Comparison of ENCODE assay signal across 23 cellular contexts in genomic region chr16:11722468-11722808, GRCh38. TPM values are rescaled to one million over a fixed set of nuclear protein-coding genes. Genes with fewer than 3 reads are reported as not detected.
DNase-seq lines count a peak whose midpoint lies in the region; ATAC-seq and TF ChIP-seq lines count a peak whose summit lies in the region.
"Had no signal": no experiment of that assay in that cellular context is flagged by ENCODE, and none has a peak within 500 bp of the region (broad histone marks: within the 10 kb centered on the region; RNA-seq: fewer than 3 reads in every experiment).

No MANE protein-coding gene starts in this region.

- CTCF ChIA-PET in activated CD4-positive, alpha-beta T cell treated with anti-CD3 and anti-CD28 coated beads, Interleukin-2, amount 10 ng/mL, durations not matched to agents 7 days and 5 days (lab: Charles Lee), result interaction anchor here (0.6 kb wide), 1 partner anchor 455 kb away, joined by 3 read pairs; no protein-coding TSS in a partner anchor

- no peak overlapping the region for H3K4me3 Mint-ChIP-seq in activated CD4-positive, alpha-beta T cell treated with anti-CD3 and anti-CD28 coated beads, Interleukin-2, amount 10 ng/mL, durations not matched to agents 7 days and 5 days
- H3K4me3 Mint-ChIP-seq in stimulated activated memory B cell treated with anti-CD40 and anti-IgM and Interleukin-4, amounts not matched to agents 10 μg/mL and 1 μg/mL and 100 μg/mL, for 72 hours, result no peak overlapping the region
- H3K4me3 Mint-ChIP-seq: mesothelial cell of epicardium; neural progenitor cell; stimulated activated naive B cell treated with anti-CD40 and anti-IgM and Interleukin-4, amounts not matched to agents 10 μg/mL and 1 μg/mL and 100 μg/mL, for 72 hours had no signal

- H4K20me1 ChIP-seq in MM.1S (ENCODE audit: insufficient read depth, low read length), result 0 out of 2 replicates have a peak, but pooled peaks cover 10% of the 10 kb centered on the region

- no peaks in the 10 kb centered on the region for H3K9me3 Mint-ChIP-seq in activated CD4-positive, alpha-beta T cell treated with anti-CD3 and anti-CD28 coated beads, Interleukin-2, amount 10 ng/mL, durations not matched to agents 7 days and 5 days
- H3K9me3 Mint-ChIP-seq in stimulated activated memory B cell treated with anti-CD40 and anti-IgM and Interleukin-4, amounts not matched to agents 10 μg/mL and 1 μg/mL and 100 μg/mL, for 72 hours, result no peaks in the 10 kb centered on the region
- H3K9me3 Mint-ChIP-seq: mesothelial cell of epicardium; neural progenitor cell; stimulated activated naive B cell treated with anti-CD40 and anti-IgM and Interleukin-4, amounts not matched to agents 10 μg/mL and 1 μg/mL and 100 μg/mL, for 72 hours had no signal

- no peaks in the 10 kb centered on the region for H3K27me3 Mint-ChIP-seq in activated CD4-positive, alpha-beta T cell treated with anti-CD3 and anti-CD28 coated beads, Interleukin-2, amount 10 ng/mL, durations not matched to agents 7 days and 5 days
- H3K27me3 Mint-ChIP-seq in stimulated activated memory B cell treated with anti-CD40 and anti-IgM and Interleukin-4, amounts not matched to agents 10 μg/mL and 1 μg/mL and 100 μg/mL, for 72 hours, result no peaks in the 10 kb centered on the region
- H3K27me3 Mint-ChIP-seq: stimulated activated naive B cell treated with anti-CD40 and anti-IgM and Interleukin-4, amounts not matched to agents 10 μg/mL and 1 μg/mL and 100 μg/mL, for 72 hours had no signal

- no peak overlapping the region for H3K9ac ChIP-seq in MM.1S (ENCODE audit: low read length)
- H3K9ac ChIP-seq: GM23248, neural progenitor cell had no signal

- H3K27ac ChIP-seq in MM.1S (ENCODE audit: low read length) (peak overlapping the region; percentile 96; the same call in 1 of the 2 replicates), left lung (peak overlapping the region; percentile 39 to 75), dorsolateral prefrontal cortex (no peak overlapping the region), Peyer's patch (no peak overlapping the region)
- H3K27ac ChIP-seq: GM23248, neural progenitor cell, prostate gland, testis had no signal

- POLR2A ChIA-PET in activated CD4-positive, alpha-beta T cell treated with anti-CD3 and anti-CD28 coated beads, Interleukin-2, amount 10 ng/mL, durations not matched to agents 7 days and 5 days (lab: Charles Lee), result no interaction called here

- peaks cover 97% of the 10 kb centered on the region for H3F3A ChIP-seq in MM.1S (ENCODE audit: insufficient read depth, low read length)

- DNase-seq in activated CD4-positive, alpha-beta T cell treated with anti-CD3 and anti-CD28 coated beads, Interleukin-2, amount 10 ng/mL, durations not matched to agents 7 days and 5 days, result no peak
- no peak for DNase-seq in activated CD4-positive, alpha-beta T cell treated with anti-CD3 and anti-CD28 coated beads, Interleukin-2, amount 50 U/mL, for 1 hour
- DNase-seq in MM.1S (no peak), left lung (no peak), dorsolateral prefrontal cortex (no peak), medulla oblongata (ENCODE audit: extremely low spot score) (no peak), Peyer's patch (no peak)
- DNase-seq: activated CD4-positive, alpha-beta T cell treated with anti-CD3 and anti-CD28 coated beads for 4 hours; activated gamma-delta T cell treated with Interleukin-2 at 50 U/mL for 16 hours; dermis blood vessel endothelial cell; GM23248; NCI-H1092 treated with DMSO at 0.1 percent for 48 hours; NCI-H1930; NCI-H345; NCI-H82; PC-3; SHP77 treated with DMSO at 0.1 percent for 48 hours; stimulated activated naive B cell treated with anti-CD40 and anti-IgM and Interleukin-4, amounts not matched to agents 10 μg/mL and 1 μg/mL and 100 μg/mL, for 72 hours; testis had no signal

- intact Hi-C loops in left lung (cut with DNase I) (no loop called here), dorsolateral prefrontal cortex (cut with DNase I) (no loop called here)

- H3K9me3 ChIP-seq in MM.1S (replicated peaks; ENCODE audit: insufficient read depth, low read length) (no peaks in the 10 kb centered on the region), left lung (no peaks in the 10 kb centered on the region), Peyer's patch (no peaks in the 10 kb centered on the region)
- H3K9me3 ChIP-seq: prostate gland, testis had no signal

- H3K27me3 ChIP-seq in MM.1S (replicated peaks; ENCODE audit: insufficient read depth, low read length) (no peaks in the 10 kb centered on the region), left lung (no peaks in the 10 kb centered on the region), dorsolateral prefrontal cortex (no peaks in the 10 kb centered on the region), Peyer's patch (no peaks in the 10 kb centered on the region)
- H3K27me3 ChIP-seq: neural progenitor cell, testis had no signal

- H3K4me3 ChIP-seq in MM.1S (ENCODE audit: low read length), result no peak overlapping the region
- no peak overlapping the region for H3K4me3 ChIP-seq in left lung
- no peak overlapping the region for H3K4me3 ChIP-seq in dorsolateral prefrontal cortex
- H3K4me3 ChIP-seq in Peyer's patch, result no peak overlapping the region
- H3K4me3 ChIP-seq: GM23248, neural progenitor cell, prostate gland, testis had no signal

- peaks cover 36% of the 10 kb centered on the region for H3K36me3 Mint-ChIP-seq in activated CD4-positive, alpha-beta T cell treated with anti-CD3 and anti-CD28 coated beads, Interleukin-2, amount 10 ng/mL, durations not matched to agents 7 days and 5 days (ENCODE audit: low read depth)
- peaks cover 46% of the 10 kb centered on the region for H3K36me3 Mint-ChIP-seq in stimulated activated memory B cell treated with anti-CD40 and anti-IgM and Interleukin-4, amounts not matched to agents 10 μg/mL and 1 μg/mL and 100 μg/mL, for 72 hours

- TF ChIP-seq CTCF in MM.1S (IDR thresholded peaks at IDR 0.05; ENCODE audit: low read length) (no peak), left lung (IDR thresholded peaks at IDR 0.05) (no peak), dorsolateral prefrontal cortex (IDR thresholded peaks at IDR 0.05 in 54 of 56, conservative IDR thresholded peaks at IDR 0.05 in 2 of 56; ENCODE audit: low read depth in 1 of 56, partially characterized antibody in 56 of 56) (no peak), Peyer's patch (IDR thresholded peaks at IDR 0.05) (no peak)

- peaks cover 32% of the 10 kb centered on the region for H3K36me3 ChIP-seq in MM.1S (replicated peaks; ENCODE audit: insufficient read depth, low read length)
- H3K36me3 ChIP-seq in left lung, result peaks cover 0 to 84% of the 10 kb centered on the region in 2 donors
- peaks cover 0 to 57% (median 0%) of the 10 kb centered on the region in 3 donors for H3K36me3 ChIP-seq in Peyer's patch
- H3K36me3 ChIP-seq: neural progenitor cell, prostate gland had no signal

- H3K4me1 ChIP-seq in MM.1S (ENCODE audit: low read length) (peaks cover 79% of the 10 kb centered on the region), left lung (peaks cover 10 to 19% of the 10 kb centered on the region in 2 donors), Peyer's patch (peaks cover 0 to 17% (median 0%) of the 10 kb centered on the region in 4 donors)
- H3K4me1 ChIP-seq: neural progenitor cell, prostate gland, testis had no signal

- no peak overlapping the region for H2AFZ ChIP-seq in MM.1S (ENCODE audit: low read length)
- H2AFZ ChIP-seq: GM23248, neural progenitor cell had no signal

- peak overlapping the region; percentile 46; the same call in 1 of the 2 replicates for H3K4me2 ChIP-seq in MM.1S (ENCODE audit: low read depth, low read length)
- H3K4me2 ChIP-seq: neural progenitor cell had no signal

- peaks cover 99% of the 10 kb centered on the region for H3K79me2 ChIP-seq in MM.1S (ENCODE audit: low read length)

- TF ChIP-seq POLR2A in Peyer's patch (IDR thresholded peaks at IDR 0.05), result no peak

- no peak for ATAC-seq in left lung
- ATAC-seq in stimulated activated memory B cell treated with anti-CD40 and anti-IgM and Interleukin-4, amounts not matched to agents 10 μg/mL and 1 μg/mL and 100 μg/mL, for 72 hours, result no peak
- ATAC-seq: PC-3; stimulated activated naive B cell treated with anti-CD40 and anti-IgM and Interleukin-4, amounts not matched to agents 10 μg/mL and 1 μg/mL and 100 μg/mL, for 72 hours had no signal

- no peaks in the 10 kb centered on the region for H3K9me2 ChIP-seq in MM.1S (replicated peaks; ENCODE audit: insufficient read depth, low read length)

- H3K4me1 Mint-ChIP-seq in activated CD4-positive, alpha-beta T cell treated with anti-CD3 and anti-CD28 coated beads, Interleukin-2, amount 10 ng/mL, durations not matched to agents 7 days and 5 days, result peaks cover 4% of the 10 kb centered on the region
- H3K4me1 Mint-ChIP-seq in stimulated activated memory B cell treated with anti-CD40 and anti-IgM and Interleukin-4, amounts not matched to agents 10 μg/mL and 1 μg/mL and 100 μg/mL, for 72 hours, result peaks cover 15% of the 10 kb centered on the region
- H3K4me1 Mint-ChIP-seq: mesothelial cell of epicardium, neural progenitor cell had no signal

- H3K27ac Mint-ChIP-seq in activated CD4-positive, alpha-beta T cell treated with anti-CD3 and anti-CD28 coated beads, Interleukin-2, amount 10 ng/mL, durations not matched to agents 7 days and 5 days, result peak overlapping the region; percentile 60
- peak overlapping the region; percentile 2 for H3K27ac Mint-ChIP-seq in stimulated activated memory B cell treated with anti-CD40 and anti-IgM and Interleukin-4, amounts not matched to agents 10 μg/mL and 1 μg/mL and 100 μg/mL, for 72 hours
- H3K27ac Mint-ChIP-seq: neural progenitor cell had no signal

RNA-seq across cellular contexts. Expression of gene TXNDC11, which starts 20.2 kb away (rescaled TPM):
- 10 to 100 TPM; 38.5 to 42.7 TPM for total RNA-seq in activated CD4-positive, alpha-beta T cell treated with anti-CD3 and anti-CD28 coated beads, Interleukin-2, amount 10 ng/mL, durations not matched to agents 7 days and 5 days
- total RNA-seq in left lung (10 to 100 TPM; 71.2 to 76.8 TPM), dorsolateral prefrontal cortex (10 to 100 TPM; 16.0 to 38.5 (median 26.0) TPM), Peyer's patch (10 to 100 TPM; 69.3 to 89.4 (median 76.9) TPM)

RNA-seq across cellular contexts. Expression of gene SNN, which starts 54.2 kb away (rescaled TPM):
- total RNA-seq in activated CD4-positive, alpha-beta T cell treated with anti-CD3 and anti-CD28 coated beads, Interleukin-2, amount 10 ng/mL, durations not matched to agents 7 days and 5 days, result 10 to 100 TPM; 21.7 to 23.4 TPM
- total RNA-seq in left lung, result 10 to 100 TPM; 21.1 to 21.4 TPM
- total RNA-seq in dorsolateral prefrontal cortex, result 100 to 1,000 TPM in 118 of 120 experiments, 10 to 100 TPM in 2; 90.3 to 278 (median 166) TPM
- total RNA-seq in Peyer's patch, result 1 to 10 TPM; 4.2 to 5.0 (median 4.5) TPM

Comparison
In these comparisons a context has a peak if more than half of its experiments do, and no peak if none do; other contexts are left out.
1. H3K27ac ChIP-seq: peak in MM.1S (single experiment) and left lung (2 of 2); none in dorsolateral prefrontal cortex (0 of 59) and Peyer's patch (0 of 4).